ENCODE assay signal across 8 cellular contexts in genomic region chr3:30657914-30658313, GRCh38. TPM values are rescaled to one million over a fixed set of nuclear protein-coding genes. Genes with fewer than 3 reads are reported as not detected.
A peak's percentile ranks its signal among the peaks of the same experiment; 100 is the strongest.
DNase-seq lines count a peak whose midpoint lies in the region; ATAC-seq and TF ChIP-seq lines count a peak whose summit lies in the region.

No MANE protein-coding gene starts in this region.

- H3K4me3 ChIP-seq in DND-41 (ENCODE audit: low read depth in 1 of 2, low read length in 2 of 2), result peak overlapping the region in 1 of 2 experiments; percentile 36; a peak in 2 of 4 replicates
- no peak overlapping the region for H3K4me3 ChIP-seq in GM23338
- no peak overlapping the region for H3K4me3 ChIP-seq in PC-3 (ENCODE audit: low read length)
- no peak overlapping the region for H3K4me3 ChIP-seq in fibroblast of mammary gland (ENCODE audit: control insufficient read depth, low read depth, low read length)

- no peak for TF ChIP-seq CTCF in DND-41 (IDR thresholded peaks at IDR 0.05; ENCODE audit: borderline replicate concordance, extremely low read depth, low read length, poor library complexity, severe bottlenecking)
- no peak for TF ChIP-seq CTCF in GM23338 (conservative IDR thresholded peaks at IDR 0.05; ENCODE audit: low read depth in 2 of 2)
- no peak for TF ChIP-seq CTCF in PC-3 (conservative IDR thresholded peaks at IDR 0.05; ENCODE audit: low read depth, low read length)
- TF ChIP-seq CTCF in fibroblast of mammary gland (conservative IDR thresholded peaks at IDR 0.05; ENCODE audit: control insufficient read depth, insufficient read depth, low read depth, low read length), result no peak
- TF ChIP-seq CTCF in GM10266 (IDR thresholded peaks at IDR 0.05; ENCODE audit: control insufficient read depth, insufficient read depth, low read depth, missing control alignments), result no peak

- H3K4me3 Mint-ChIP-seq in GM23338, result no peak overlapping the region
- peak overlapping the region; percentile 31 to 83 for H3K4me3 Mint-ChIP-seq in stimulated activated naive CD8-positive, alpha-beta T cell treated with anti-CD3 and anti-CD28 coated beads, Interleukin-15, amount 100 ng/mL, for 72 hours

- CTCF ChIA-PET in PC-3 (lab: Charles Lee), result interaction anchor here (0.6 to 1.1 kb wide), 3 partner anchors 29 to 523 kb away, joined by 3 read pairs; no protein-coding TSS in a partner anchor

- peak overlapping the region; percentile 85 for H3K27ac ChIP-seq in DND-41 (ENCODE audit: low read length)
- 0 out of 2 replicates have a peak overlapping the region, but pooled peaks have one; percentile 78 for H3K27ac ChIP-seq in GM23338 (ENCODE audit: low read depth)
- H3K27ac ChIP-seq in PC-3 (ENCODE audit: low read length), result peak overlapping the region; percentile 87

- H2AFZ ChIP-seq in DND-41 (ENCODE audit: low read depth, low read length), result 0 out of 2 replicates have a peak overlapping the region, but pooled peaks have one; percentile 22
- H2AFZ ChIP-seq in GM23338, result no peak overlapping the region
- no peak overlapping the region for H2AFZ ChIP-seq in PC-3 (ENCODE audit: low read length)

- no peaks in the 10 kb centered on the region for H3K9me3 ChIP-seq in DND-41 (ENCODE audit: insufficient read depth, low read length, severe bottlenecking)
- no peaks in the 10 kb centered on the region for H3K9me3 ChIP-seq in PC-3 (ENCODE audit: low read length)

- H3K27me3 ChIP-seq in DND-41 (ENCODE audit: insufficient read depth, low read length, poor library complexity) (no peaks in the 10 kb centered on the region), GM23338 (ENCODE audit: insufficient read depth) (no peaks in the 10 kb centered on the region), PC-3 (ENCODE audit: low read length) (no peaks in the 10 kb centered on the region)

- H3K4me2 ChIP-seq in DND-41 (ENCODE audit: insufficient read depth, low read length), result peak overlapping the region; percentile 62
- H3K4me2 ChIP-seq in GM23338, result no peak overlapping the region
- H3K4me2 ChIP-seq in PC-3 (ENCODE audit: low read length), result peak overlapping the region; percentile 69

- H4K20me1 ChIP-seq in DND-41 (ENCODE audit: insufficient read depth, low read length) (no peaks in the 10 kb centered on the region), GM23338 (replicated peaks; ENCODE audit: insufficient read depth) (no peaks in the 10 kb centered on the region), PC-3 (ENCODE audit: low read length) (no peaks in the 10 kb centered on the region)

- peaks cover 61% of the 10 kb centered on the region for H3K36me3 ChIP-seq in DND-41 (ENCODE audit: insufficient read depth, low read length)
- peaks cover 5% of the 10 kb centered on the region; the same call in 1 of the 2 replicates for H3K36me3 ChIP-seq in GM23338 (ENCODE audit: insufficient read depth)
- peaks cover 76% of the 10 kb centered on the region for H3K36me3 ChIP-seq in PC-3 (ENCODE audit: low read depth, low read length)

- H3K79me2 ChIP-seq in DND-41 (ENCODE audit: insufficient read depth, low read length) (peaks cover 42% of the 10 kb centered on the region), GM23338 (replicated peaks; ENCODE audit: insufficient read depth) (peaks cover 6% of the 10 kb centered on the region; the same call in 1 of the 2 replicates), PC-3 (ENCODE audit: low read length) (peaks cover 49% of the 10 kb centered on the region)

- peak; percentile 31 for DNase-seq in DND-41
- DNase-seq in GM23338 (ENCODE audit: low spot score), result no peak
- DNase-seq in PC-3, result no peak
- DNase-seq in fibroblast of mammary gland (ENCODE audit: low read depth), result peak; percentile 49
- DNase-seq in stimulated activated naive CD8-positive, alpha-beta T cell treated with anti-CD3 and anti-CD28 coated beads, Interleukin-15, amount 100 ng/mL, for 72 hours, result peak; percentile 40 to 55
- DNase-seq in anterior cingulate cortex (lab: John Stamatoyannopoulos, UW), result no peak
- DNase-seq in GM10266 (ENCODE audit: extremely low spot score), result no peak
- DNase-seq in hypothalamus (lab: John Stamatoyannopoulos, UW), result no peak

- H3K4me1 ChIP-seq in DND-41 (ENCODE audit: insufficient read depth, low read length) (peaks cover 83% of the 10 kb centered on the region), GM23338 (ENCODE audit: insufficient read depth) (peaks cover 41% of the 10 kb centered on the region), PC-3 (ENCODE audit: insufficient read depth, low read length) (peaks cover 65% of the 10 kb centered on the region)

- no peaks in the 10 kb centered on the region for H3F3A ChIP-seq in GM23338 (replicated peaks; ENCODE audit: low read depth)
- peaks cover 25% of the 10 kb centered on the region for H3F3A ChIP-seq in PC-3 (ENCODE audit: low read length, unreplicated experiment)

- peaks cover 7% of the 10 kb centered on the region; the same call in 1 of the 2 replicates for H3K9me2 ChIP-seq in GM23338 (ENCODE audit: insufficient read depth)
- H3K9me2 ChIP-seq in PC-3 (replicated peaks; ENCODE audit: low read length), result no peaks in the 10 kb centered on the region

- ATAC-seq in DND-41 (ENCODE audit: insufficient read depth, low read depth) (peak; percentile 48), GM23338 (no peak), PC-3 (peak; percentile 5)
- peak; percentile 74 for ATAC-seq in stimulated activated naive CD8-positive, alpha-beta T cell treated with anti-CD3 and anti-CD28 coated beads, Interleukin-15, amount 100 ng/mL, for 72 hours

- POLR2A ChIA-PET in PC-3 (lab: Charles Lee; ENCODE audit: unreplicated experiment), result interaction anchor here (0.6 kb wide), 1 partner anchor 10 kb away, joined by 4 read pairs; no protein-coding TSS in a partner anchor

- H3K9ac ChIP-seq in DND-41 (ENCODE audit: low read depth, low read length), result peak overlapping the region; percentile 47
- no peak overlapping the region; the same call in 1 of the 2 replicates for H3K9ac ChIP-seq in PC-3 (ENCODE audit: low read length)

- peaks cover 49% of the 10 kb centered on the region for H3K4me1 Mint-ChIP-seq in GM23338
- H3K4me1 Mint-ChIP-seq in stimulated activated naive CD8-positive, alpha-beta T cell treated with anti-CD3 and anti-CD28 coated beads, Interleukin-15, amount 100 ng/mL, for 72 hours, result peaks cover 97% of the 10 kb centered on the region

- no TSS peak for BruUV-seq in PC-3 (replicated peaks; lab: Mats Ljungman, UMichigan)

- H3K27ac Mint-ChIP-seq in GM23338, result 0 out of 2 replicates have a peak overlapping the region, but pooled peaks have one; percentile 77
- H3K27ac Mint-ChIP-seq in stimulated activated naive CD8-positive, alpha-beta T cell treated with anti-CD3 and anti-CD28 coated beads, Interleukin-15, amount 100 ng/mL, for 72 hours, result peak overlapping the region; percentile 38 to 89

- H3K9me3 Mint-ChIP-seq in GM23338, result no peaks in the 10 kb centered on the region
- H3K9me3 Mint-ChIP-seq in stimulated activated naive CD8-positive, alpha-beta T cell treated with anti-CD3 and anti-CD28 coated beads, Interleukin-15, amount 100 ng/mL, for 72 hours, result no peaks in the 10 kb centered on the region

- intact Hi-C loops in PC-3 (cut with micrococcal nuclease), result loop anchor here (1.0 to 2.0 kb wide), 2 partner anchors 51 to 299 kb away; partner anchors contain the start of gene TGFBR2

- H3K36me3 Mint-ChIP-seq in GM23338 (ENCODE audit: low read depth), result peaks cover 34% of the 10 kb centered on the region

- H3K27me3 Mint-ChIP-seq in GM23338 (ENCODE audit: insufficient read depth, low read depth, poor library complexity), result peaks cover 4% of the 10 kb centered on the region
- no peaks in the 10 kb centered on the region for H3K27me3 Mint-ChIP-seq in stimulated activated naive CD8-positive, alpha-beta T cell treated with anti-CD3 and anti-CD28 coated beads, Interleukin-15, amount 100 ng/mL, for 72 hours

TF ChIP-seq in GM23338, 12 proteins besides CTCF, POLR2A, EP300 and RAD21 (continues in another document):
- TF ChIP-seq ZNF331 (CRISPR knock-in tag; IDR thresholded peaks at IDR 0.05; ENCODE audit: low read depth) (no peak), EZH2 (IDR thresholded peaks at IDR 0.05; ENCODE audit: low read depth, unreplicated experiment) (no peak), REST (IDR thresholded peaks at IDR 0.05; ENCODE audit: unreplicated experiment) (no peak), ZNF114 (CRISPR knock-in tag; IDR thresholded peaks at IDR 0.05) (no peak), STAT1 (IDR thresholded peaks at IDR 0.05; ENCODE audit: unreplicated experiment) (no peak), ETS1 (IDR thresholded peaks at IDR 0.05) (no peak)

RNA-seq across cellular contexts. Expression of gene TGFBR2, which starts 51.5 kb away (rescaled TPM):
- total RNA-seq in GM23338 (2014; rRNA removed; shearing (Covaris generic)), result 12.2 and 13.0 TPM in 2 replicates
- 3.7 and 4.7 TPM in 2 replicates for polyA plus RNA-seq in GM23338 (2016; fragmentation: Nextera tagmentation; extraction: Ambion mirVana)
- 48.2 and 55.9 TPM in 2 replicates for total RNA-seq in PC-3 (2014; rRNA removed)

Comparison
In these comparisons a context has a peak if more than half of its experiments do, and no peak if none do; other contexts are left out.
1. DNase-seq: peak in DND-41 (single experiment), fibroblast of mammary gland (single experiment) and stimulated activated naive CD8-positive, alpha-beta T cell treated with anti-CD3 and anti-CD28 coated beads, Interleukin-15, amount 100 ng/mL, for 72 hours (2 of 2); none in GM23338 (single experiment), PC-3 (single experiment), anterior cingulate cortex (0 of 58), GM10266 (single experiment) and hypothalamus (0 of 51).
2. Peak in every context shown above with its lines, with median percentiles within 50 percentile points of each other: H3K27ac ChIP-seq.